ENCODE assay signal across 14 cellular contexts in genomic region chr1:62433861-62434611, GRCh38. TPM values are rescaled to one million over a fixed set of nuclear protein-coding genes. Genes with fewer than 3 reads are reported as not detected.
DNase-seq lines count a peak whose midpoint lies in the region; FAIRE-seq and TF ChIP-seq lines count a peak whose summit lies in the region.
"Had no signal": no experiment of that assay in that cellular context is flagged by ENCODE, and none has a peak within 500 bp of the region (broad histone marks: within the 10 kb centered on the region; RNA-seq: fewer than 3 reads in every experiment).

No MANE protein-coding gene starts in this region.

- H3F3A ChIP-seq in PC-9 (ENCODE audit: insufficient read depth, low read depth), result peaks cover 17% of the 10 kb centered on the region

- no peak for DNase-seq in T-helper 2 cell treated with Interferon-gamma antibody and Interleukin-4, amounts not matched to agents 5 μg/mL and 100 μg/mL, for 36 hours (ENCODE audit: low spot score)
- DNase-seq in T-helper 2 cell (no peak), Kasumi-1 (lab: John Stamatoyannopoulos, UW) (peak; percentile 33 to 40), astrocyte (ENCODE audit: low read depth) (no peak), neural crest cell (ENCODE audit: low read depth, low spot score) (no peak), GM12891 (ENCODE audit: insufficient read length, low spot score) (no peak), PC-9 (no peak), NCI-H2196 (lab: John Stamatoyannopoulos, UW; ENCODE audit: unreplicated experiment) (no peak)
- DNase-seq: activated effector memory CD4-positive, alpha-beta T cell treated with Interleukin-2 at 50 U/mL for 16 hours; C1 segment of cervical spinal cord; effector CD8-positive, alpha-beta T cell; NCI-H2081; stimulated activated CD4-positive, alpha-beta T cell treated with anti-CD3 and anti-CD28 coated beads, Interleukin-15, amount 100 ng/mL, for 24 hours had no signal

- H3K4me3 Mint-ChIP-seq in T-helper 2 cell treated with Interferon-gamma antibody and Interleukin-4, amounts not matched to agents 5 μg/mL and 100 μg/mL, for 36 hours, result peak overlapping the region; percentile 49
- H3K4me3 Mint-ChIP-seq in astrocyte (ENCODE audit: unreplicated experiment), result peak overlapping the region; percentile 27
- H3K4me3 Mint-ChIP-seq in neural crest cell, result peak overlapping the region; percentile 79

- intact Hi-C loops in PC-9 (cut with micrococcal nuclease; ENCODE audit: unreplicated experiment), result no loop called here

- POLR2A ChIA-PET in PC-9 (lab: Charles Lee; ENCODE audit: unreplicated experiment), result no interaction called here

- H3K9ac ChIP-seq in astrocyte (ENCODE audit: low read length), result no peak overlapping the region

- H3K27ac Mint-ChIP-seq in T-helper 2 cell treated with Interferon-gamma antibody and Interleukin-4, amounts not matched to agents 5 μg/mL and 100 μg/mL, for 36 hours, result no peak overlapping the region
- H3K27ac Mint-ChIP-seq in astrocyte (ENCODE audit: unreplicated experiment) (peak overlapping the region; percentile 41), neural crest cell (ENCODE audit: unreplicated experiment) (no peak overlapping the region)

- peaks cover 22% of the 10 kb centered on the region for H3K79me2 ChIP-seq in astrocyte (ENCODE audit: insufficient read depth, low read length)
- peaks cover 33% of the 10 kb centered on the region for H3K79me2 ChIP-seq in PC-9 (ENCODE audit: low read depth)

- H3K36me3 Mint-ChIP-seq in T-helper 2 cell treated with Interferon-gamma antibody and Interleukin-4, amounts not matched to agents 5 μg/mL and 100 μg/mL, for 36 hours (ENCODE audit: low read depth), result peaks cover 14% of the 10 kb centered on the region
- H3K36me3 Mint-ChIP-seq in astrocyte (ENCODE audit: low read depth, unreplicated experiment), result no peaks in the 10 kb centered on the region
- no peaks in the 10 kb centered on the region for H3K36me3 Mint-ChIP-seq in neural crest cell (ENCODE audit: low read depth)

- H3K27me3 Mint-ChIP-seq in T-helper 2 cell treated with Interferon-gamma antibody and Interleukin-4, amounts not matched to agents 5 μg/mL and 100 μg/mL, for 36 hours (ENCODE audit: low read depth), result peaks cover 19% of the 10 kb centered on the region
- H3K27me3 Mint-ChIP-seq in astrocyte (ENCODE audit: low read depth, unreplicated experiment) (peaks cover 4% of the 10 kb centered on the region), neural crest cell (ENCODE audit: low read depth) (peaks cover 3% of the 10 kb centered on the region)

- FAIRE-seq in astrocyte (lab: Jason Lieb, UNC) (no peak), GM12891 (lab: Jason Lieb, UNC) (no peak)
- FAIRE-seq: GM12892 had no signal

- H4K20me1 ChIP-seq in astrocyte (ENCODE audit: insufficient read depth, low read length) (peaks cover 10% of the 10 kb centered on the region), PC-9 (ENCODE audit: insufficient read depth) (no peaks in the 10 kb centered on the region)

- BruUV-seq in PC-9 (replicated peaks; lab: Mats Ljungman, UMichigan), result no TSS peak

- no peak overlapping the region for H2AFZ ChIP-seq in astrocyte (ENCODE audit: low read depth, low read length)
- no peak overlapping the region for H2AFZ ChIP-seq in PC-9

- H3K4me2 ChIP-seq in astrocyte (ENCODE audit: low read length) (no peak overlapping the region), PC-9 (no peak overlapping the region)

- H3K36me3 ChIP-seq in astrocyte (ENCODE audit: insufficient read depth, low read length) (no peaks in the 10 kb centered on the region), PC-9 (ENCODE audit: low read depth) (no peaks in the 10 kb centered on the region)

- H3K9me2 ChIP-seq in PC-9 (ENCODE audit: insufficient read depth), result no peaks in the 10 kb centered on the region

- CTCF ChIA-PET in PC-9 (lab: Charles Lee), result no interaction called here

- peaks cover 10% of the 10 kb centered on the region for H3K4me1 Mint-ChIP-seq in T-helper 2 cell treated with Interferon-gamma antibody and Interleukin-4, amounts not matched to agents 5 μg/mL and 100 μg/mL, for 36 hours (ENCODE audit: low read depth)
- H3K4me1 Mint-ChIP-seq in astrocyte (ENCODE audit: low read depth, unreplicated experiment) (peaks cover 13% of the 10 kb centered on the region), neural crest cell (peaks cover 29% of the 10 kb centered on the region)

- H3K9me3 ChIP-seq in astrocyte (ENCODE audit: insufficient read depth, low read depth, low read length) (no peaks in the 10 kb centered on the region), PC-9 (ENCODE audit: insufficient read depth, low read depth) (no peaks in the 10 kb centered on the region)

- H3K27ac ChIP-seq in astrocyte (ENCODE audit: low read depth, low read length), result no peak overlapping the region
- H3K27ac ChIP-seq in PC-9, result no peak overlapping the region

- H3K27me3 ChIP-seq in astrocyte (ENCODE audit: insufficient read depth, low read length) (no peaks in the 10 kb centered on the region), PC-9 (ENCODE audit: insufficient read depth, low read depth) (no peaks in the 10 kb centered on the region)

- TF ChIP-seq CTCF in astrocyte (IDR thresholded peaks at IDR 0.05; ENCODE audit: insufficient read depth, low read depth, low read length) (no peak), neural crest cell (conservative IDR thresholded peaks at IDR 0.05) (peak; percentile 34), PC-9 (conservative IDR thresholded peaks at IDR 0.05) (no peak; the same call in 1 of the 2 replicates)

- no peak overlapping the region for H3K4me3 ChIP-seq in astrocyte (ENCODE audit: insufficient read depth, low read depth, low read length)
- H3K4me3 ChIP-seq in PC-9, result no peak overlapping the region

- H3K9me3 Mint-ChIP-seq in T-helper 2 cell treated with Interferon-gamma antibody and Interleukin-4, amounts not matched to agents 5 μg/mL and 100 μg/mL, for 36 hours, result peaks cover 3% of the 10 kb centered on the region
- H3K9me3 Mint-ChIP-seq in astrocyte (ENCODE audit: unreplicated experiment) (peaks cover 2% of the 10 kb centered on the region), neural crest cell (peaks cover 2% of the 10 kb centered on the region)

- H3K4me1 ChIP-seq in astrocyte (ENCODE audit: insufficient read depth, low read length) (peaks cover 13% of the 10 kb centered on the region), PC-9 (replicated peaks; ENCODE audit: insufficient read depth) (peaks cover 13% of the 10 kb centered on the region)

- TF ChIP-seq POLR2A in GM12891 (IDR thresholded peaks at IDR 0.05; ENCODE audit: low read depth, low read length), result no peak

TF ChIP-seq in GM12891, 5 proteins besides CTCF, POLR2A, EP300 and RAD21:
- TF ChIP-seq TAF1 (IDR thresholded peaks at IDR 0.05; ENCODE audit: low read depth, low read length) (no peak), POLR2AphosphoS5 (IDR thresholded peaks at IDR 0.05; ENCODE audit: low read depth, low read length) (no peak), POU2F2 (IDR thresholded peaks at IDR 0.05; ENCODE audit: low read depth, low read length) (no peak), PAX5 (IDR thresholded peaks at IDR 0.05; ENCODE audit: insufficient read depth, low read length, severe bottlenecking) (no peak), SPI1 (IDR thresholded peaks at IDR 0.05; ENCODE audit: low read depth, low read length) (no peak)

RNA-seq across cellular contexts. Expression of gene USP1, which starts 2.8 kb away (rescaled TPM):
- total RNA-seq in astrocyte (11.4 and 12.8 TPM in 2 replicates), neural crest cell (70.0 and 71.4 TPM in 2 replicates), PC-9 (2021) (42.1 and 50.3 TPM in 2 replicates)
- polyA plus RNA-seq in GM12891 (2012; ENCODE audit: low read depth, missing spikeins), result 21.5 TPM

Comparison
In these comparisons a context has a peak if more than half of its experiments do, and no peak if none do; other contexts are left out.
1. DNase-seq: peak in Kasumi-1 (2 of 2); none in T-helper 2 cell treated with Interferon-gamma antibody and Interleukin-4, amounts not matched to agents 5 μg/mL and 100 μg/mL, for 36 hours (single experiment), T-helper 2 cell (0 of 5), astrocyte (single experiment), neural crest cell (single experiment), GM12891 (single experiment), PC-9 (0 of 2) and NCI-H2196 (single experiment).
2. H3K4me3 Mint-ChIP-seq: peak in every context shown above with its lines; median percentile 79 in neural crest cell; 49 in T-helper 2 cell treated with Interferon-gamma antibody and Interleukin-4, amounts not matched to agents 5 μg/mL and 100 μg/mL, for 36 hours; 27 in astrocyte.